4 cellular contexts compared by ENCODE assay signal in the genomic region with DNA sequence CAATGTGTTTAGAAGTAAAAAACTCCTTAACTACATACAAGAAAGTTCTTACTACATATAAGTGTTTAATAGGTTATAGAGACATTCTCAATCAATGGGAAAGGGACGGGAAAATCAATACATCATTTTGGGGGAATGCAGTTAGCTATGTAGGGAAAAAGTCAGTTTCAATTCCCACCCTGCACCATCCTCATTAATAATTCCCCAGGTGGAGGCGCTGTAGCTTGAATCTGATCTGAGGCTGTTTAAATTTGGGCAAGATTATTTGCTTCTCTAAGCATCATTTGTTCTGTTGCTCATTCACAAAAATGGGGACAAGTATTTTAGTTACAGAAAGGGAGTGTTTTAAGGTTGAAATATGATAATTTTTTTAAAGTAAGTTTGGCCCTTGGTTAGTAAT.
TF ChIP-seq lines count a peak whose summit lies in the region.

No MANE protein-coding gene starts in this region.

TF ChIP-seq in SK-N-SH, 30 proteins besides CTCF, POLR2A, EP300 and RAD21 (continued from another document and continues in another):
- TF ChIP-seq NRF1 (IDR thresholded peaks at IDR 0.05; ENCODE audit: low read depth, low read length) (no peak), GATA2 (CRISPR knock-in tag; IDR thresholded peaks at IDR 0.05) (no peak), FOXM1 (IDR thresholded peaks at IDR 0.05; ENCODE audit: low read depth) (no peak), SMC3 (IDR thresholded peaks at IDR 0.05; ENCODE audit: low read depth, low read length) (no peak), TEAD4 (IDR thresholded peaks at IDR 0.05; ENCODE audit: borderline replicate concordance, insufficient read depth) (no peak), MXI1 (IDR thresholded peaks at IDR 0.05; ENCODE audit: low read depth, low read length) (no peak), GABPA (IDR thresholded peaks at IDR 0.05; ENCODE audit: low read depth) (no peak), POLR2AphosphoS5 (IDR thresholded peaks at IDR 0.05; ENCODE audit: low read depth, low read length) (no peak)
- TF ChIP-seq, protein P1, sequence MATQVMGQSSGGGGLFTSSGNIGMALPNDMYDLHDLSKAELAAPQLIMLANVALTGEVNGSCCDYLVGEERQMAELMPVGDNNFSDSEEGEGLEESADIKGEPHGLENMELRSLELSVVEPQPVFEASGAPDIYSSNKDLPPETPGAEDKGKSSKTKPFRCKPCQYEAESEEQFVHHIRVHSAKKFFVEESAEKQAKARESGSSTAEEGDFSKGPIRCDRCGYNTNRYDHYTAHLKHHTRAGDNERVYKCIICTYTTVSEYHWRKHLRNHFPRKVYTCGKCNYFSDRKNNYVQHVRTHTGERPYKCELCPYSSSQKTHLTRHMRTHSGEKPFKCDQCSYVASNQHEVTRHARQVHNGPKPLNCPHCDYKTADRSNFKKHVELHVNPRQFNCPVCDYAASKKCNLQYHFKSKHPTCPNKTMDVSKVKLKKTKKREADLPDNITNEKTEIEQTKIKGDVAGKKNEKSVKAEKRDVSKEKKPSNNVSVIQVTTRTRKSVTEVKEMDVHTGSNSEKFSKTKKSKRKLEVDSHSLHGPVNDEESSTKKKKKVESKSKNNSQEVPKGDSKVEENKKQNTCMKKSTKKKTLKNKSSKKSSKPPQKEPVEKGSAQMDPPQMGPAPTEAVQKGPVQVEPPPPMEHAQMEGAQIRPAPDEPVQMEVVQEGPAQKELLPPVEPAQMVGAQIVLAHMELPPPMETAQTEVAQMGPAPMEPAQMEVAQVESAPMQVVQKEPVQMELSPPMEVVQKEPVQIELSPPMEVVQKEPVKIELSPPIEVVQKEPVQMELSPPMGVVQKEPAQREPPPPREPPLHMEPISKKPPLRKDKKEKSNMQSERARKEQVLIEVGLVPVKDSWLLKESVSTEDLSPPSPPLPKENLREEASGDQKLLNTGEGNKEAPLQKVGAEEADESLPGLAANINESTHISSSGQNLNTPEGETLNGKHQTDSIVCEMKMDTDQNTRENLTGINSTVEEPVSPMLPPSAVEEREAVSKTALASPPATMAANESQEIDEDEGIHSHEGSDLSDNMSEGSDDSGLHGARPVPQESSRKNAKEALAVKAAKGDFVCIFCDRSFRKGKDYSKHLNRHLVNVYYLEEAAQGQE (IDR thresholded peaks at IDR 0.05; ENCODE audit: low read depth, low read length): no peak
- TF ChIP-seq, protein P2, sequence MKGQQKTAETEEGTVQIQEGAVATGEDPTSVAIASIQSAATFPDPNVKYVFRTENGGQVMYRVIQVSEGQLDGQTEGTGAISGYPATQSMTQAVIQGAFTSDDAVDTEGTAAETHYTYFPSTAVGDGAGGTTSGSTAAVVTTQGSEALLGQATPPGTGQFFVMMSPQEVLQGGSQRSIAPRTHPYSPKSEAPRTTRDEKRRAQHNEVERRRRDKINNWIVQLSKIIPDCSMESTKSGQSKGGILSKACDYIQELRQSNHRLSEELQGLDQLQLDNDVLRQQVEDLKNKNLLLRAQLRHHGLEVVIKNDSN (IDR thresholded peaks at IDR 0.05; ENCODE audit: borderline replicate concordance, low read depth): no peak

TF ChIP-seq in SK-N-SH treated with all-trans-retinoic acid at 6 μM for 48 hours, 23 proteins besides CTCF, POLR2A, EP300 and RAD21:
- TF ChIP-seq, protein P3, sequence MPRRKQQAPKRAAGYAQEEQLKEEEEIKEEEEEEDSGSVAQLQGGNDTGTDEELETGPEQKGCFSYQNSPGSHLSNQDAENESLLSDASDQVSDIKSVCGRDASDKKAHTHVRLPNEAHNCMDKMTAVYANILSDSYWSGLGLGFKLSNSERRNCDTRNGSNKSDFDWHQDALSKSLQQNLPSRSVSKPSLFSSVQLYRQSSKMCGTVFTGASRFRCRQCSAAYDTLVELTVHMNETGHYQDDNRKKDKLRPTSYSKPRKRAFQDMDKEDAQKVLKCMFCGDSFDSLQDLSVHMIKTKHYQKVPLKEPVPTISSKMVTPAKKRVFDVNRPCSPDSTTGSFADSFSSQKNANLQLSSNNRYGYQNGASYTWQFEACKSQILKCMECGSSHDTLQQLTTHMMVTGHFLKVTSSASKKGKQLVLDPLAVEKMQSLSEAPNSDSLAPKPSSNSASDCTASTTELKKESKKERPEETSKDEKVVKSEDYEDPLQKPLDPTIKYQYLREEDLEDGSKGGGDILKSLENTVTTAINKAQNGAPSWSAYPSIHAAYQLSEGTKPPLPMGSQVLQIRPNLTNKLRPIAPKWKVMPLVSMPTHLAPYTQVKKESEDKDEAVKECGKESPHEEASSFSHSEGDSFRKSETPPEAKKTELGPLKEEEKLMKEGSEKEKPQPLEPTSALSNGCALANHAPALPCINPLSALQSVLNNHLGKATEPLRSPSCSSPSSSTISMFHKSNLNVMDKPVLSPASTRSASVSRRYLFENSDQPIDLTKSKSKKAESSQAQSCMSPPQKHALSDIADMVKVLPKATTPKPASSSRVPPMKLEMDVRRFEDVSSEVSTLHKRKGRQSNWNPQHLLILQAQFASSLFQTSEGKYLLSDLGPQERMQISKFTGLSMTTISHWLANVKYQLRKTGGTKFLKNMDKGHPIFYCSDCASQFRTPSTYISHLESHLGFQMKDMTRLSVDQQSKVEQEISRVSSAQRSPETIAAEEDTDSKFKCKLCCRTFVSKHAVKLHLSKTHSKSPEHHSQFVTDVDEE (CRISPR knock-in tag; IDR thresholded peaks at IDR 0.05): no peak
- no peak for TF ChIP-seq ZNF70 (CRISPR knock-in tag; IDR thresholded peaks at IDR 0.05)
- TF ChIP-seq GLIS3 (CRISPR knock-in tag; IDR thresholded peaks at IDR 0.05): no peak
- no peak for TF ChIP-seq OSR1 (CRISPR knock-in tag; IDR thresholded peaks at IDR 0.05)
- TF ChIP-seq PPARA (CRISPR knock-in tag; IDR thresholded peaks at IDR 0.05; ENCODE audit: borderline replicate concordance): no peak
- no peak for TF ChIP-seq ZFP3 (CRISPR knock-in tag; IDR thresholded peaks at IDR 0.05)
- TF ChIP-seq, protein P4, sequence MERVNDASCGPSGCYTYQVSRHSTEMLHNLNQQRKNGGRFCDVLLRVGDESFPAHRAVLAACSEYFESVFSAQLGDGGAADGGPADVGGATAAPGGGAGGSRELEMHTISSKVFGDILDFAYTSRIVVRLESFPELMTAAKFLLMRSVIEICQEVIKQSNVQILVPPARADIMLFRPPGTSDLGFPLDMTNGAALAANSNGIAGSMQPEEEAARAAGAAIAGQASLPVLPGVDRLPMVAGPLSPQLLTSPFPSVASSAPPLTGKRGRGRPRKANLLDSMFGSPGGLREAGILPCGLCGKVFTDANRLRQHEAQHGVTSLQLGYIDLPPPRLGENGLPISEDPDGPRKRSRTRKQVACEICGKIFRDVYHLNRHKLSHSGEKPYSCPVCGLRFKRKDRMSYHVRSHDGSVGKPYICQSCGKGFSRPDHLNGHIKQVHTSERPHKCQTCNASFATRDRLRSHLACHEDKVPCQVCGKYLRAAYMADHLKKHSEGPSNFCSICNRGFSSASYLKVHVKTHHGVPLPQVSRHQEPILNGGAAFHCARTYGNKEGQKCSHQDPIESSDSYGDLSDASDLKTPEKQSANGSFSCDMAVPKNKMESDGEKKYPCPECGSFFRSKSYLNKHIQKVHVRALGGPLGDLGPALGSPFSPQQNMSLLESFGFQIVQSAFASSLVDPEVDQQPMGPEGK (CRISPR knock-in tag; IDR thresholded peaks at IDR 0.05; ENCODE audit: borderline replicate concordance): no peak

TF ChIP-seq in Ishikawa, 13 proteins besides CTCF, POLR2A, EP300 and RAD21 (continued from another document):
- TF ChIP-seq, protein P1 (IDR thresholded peaks at IDR 0.05; ENCODE audit: low read depth): no peak
- TF ChIP-seq CREB1 (IDR thresholded peaks at IDR 0.05; ENCODE audit: low read depth): no peak
- TF ChIP-seq TCF12 (IDR thresholded peaks at IDR 0.05; ENCODE audit: low read depth): no peak
- no peak for TF ChIP-seq CEBPB (IDR thresholded peaks at IDR 0.05)
- TF ChIP-seq NFIC (IDR thresholded peaks at IDR 0.05): no peak
- TF ChIP-seq YY1 (IDR thresholded peaks at IDR 0.05; ENCODE audit: low read depth): no peak
- TF ChIP-seq, protein P5, sequence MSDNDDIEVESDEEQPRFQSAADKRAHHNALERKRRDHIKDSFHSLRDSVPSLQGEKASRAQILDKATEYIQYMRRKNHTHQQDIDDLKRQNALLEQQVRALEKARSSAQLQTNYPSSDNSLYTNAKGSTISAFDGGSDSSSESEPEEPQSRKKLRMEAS (IDR thresholded peaks at IDR 0.05): no peak
- TF ChIP-seq ZBTB7A (IDR thresholded peaks at IDR 0.05; ENCODE audit: low read depth): no peak
- TF ChIP-seq EGR1 (IDR thresholded peaks at IDR 0.05): no peak
- no peak for TF ChIP-seq FOXM1 (IDR thresholded peaks at IDR 0.05; ENCODE audit: borderline replicate concordance, low read depth)
- TF ChIP-seq TAF1 (IDR thresholded peaks at IDR 0.05; ENCODE audit: low read depth): no peak
- TF ChIP-seq, protein P2 (IDR thresholded peaks at IDR 0.05): no peak

TF ChIP-seq in WTC11, 78 proteins besides CTCF, POLR2A, EP300 and RAD21 (continued from another document):
- TF ChIP-seq, protein P6, sequence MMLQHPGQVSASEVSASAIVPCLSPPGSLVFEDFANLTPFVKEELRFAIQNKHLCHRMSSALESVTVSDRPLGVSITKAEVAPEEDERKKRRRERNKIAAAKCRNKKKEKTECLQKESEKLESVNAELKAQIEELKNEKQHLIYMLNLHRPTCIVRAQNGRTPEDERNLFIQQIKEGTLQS (CRISPR knock-in tag; conservative IDR thresholded peaks at IDR 0.05): no peak
- TF ChIP-seq NFYB (CRISPR knock-in tag; conservative IDR thresholded peaks at IDR 0.05; ENCODE audit: low read depth): no peak
- TF ChIP-seq, protein P7, sequence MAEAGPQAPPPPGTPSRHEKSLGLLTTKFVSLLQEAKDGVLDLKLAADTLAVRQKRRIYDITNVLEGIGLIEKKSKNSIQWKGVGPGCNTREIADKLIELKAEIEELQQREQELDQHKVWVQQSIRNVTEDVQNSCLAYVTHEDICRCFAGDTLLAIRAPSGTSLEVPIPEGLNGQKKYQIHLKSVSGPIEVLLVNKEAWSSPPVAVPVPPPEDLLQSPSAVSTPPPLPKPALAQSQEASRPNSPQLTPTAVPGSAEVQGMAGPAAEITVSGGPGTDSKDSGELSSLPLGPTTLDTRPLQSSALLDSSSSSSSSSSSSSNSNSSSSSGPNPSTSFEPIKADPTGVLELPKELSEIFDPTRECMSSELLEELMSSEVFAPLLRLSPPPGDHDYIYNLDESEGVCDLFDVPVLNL (CRISPR knock-in tag; IDR thresholded peaks at IDR 0.05; ENCODE audit: borderline replicate concordance, low read depth): no peak
- TF ChIP-seq, protein P8, sequence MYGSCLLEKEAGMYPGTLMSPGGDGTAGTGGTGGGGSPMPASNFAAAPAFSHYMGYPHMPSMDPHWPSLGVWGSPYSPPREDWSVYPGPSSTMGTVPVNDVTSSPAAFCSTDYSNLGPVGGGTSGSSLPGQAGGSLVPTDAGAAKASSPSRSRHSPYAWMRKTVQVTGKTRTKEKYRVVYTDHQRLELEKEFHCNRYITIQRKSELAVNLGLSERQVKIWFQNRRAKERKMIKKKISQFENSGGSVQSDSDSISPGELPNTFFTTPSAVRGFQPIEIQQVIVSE (CRISPR knock-in tag; IDR thresholded peaks at IDR 0.05; ENCODE audit: borderline replicate concordance): no peak
- TF ChIP-seq FOXP1 (CRISPR knock-in tag; IDR thresholded peaks at IDR 0.05; ENCODE audit: borderline replicate concordance): no peak
- no peak for TF ChIP-seq NR3C1 (CRISPR knock-in tag; conservative IDR thresholded peaks at IDR 0.05; ENCODE audit: low read depth)
- TF ChIP-seq, protein P9, sequence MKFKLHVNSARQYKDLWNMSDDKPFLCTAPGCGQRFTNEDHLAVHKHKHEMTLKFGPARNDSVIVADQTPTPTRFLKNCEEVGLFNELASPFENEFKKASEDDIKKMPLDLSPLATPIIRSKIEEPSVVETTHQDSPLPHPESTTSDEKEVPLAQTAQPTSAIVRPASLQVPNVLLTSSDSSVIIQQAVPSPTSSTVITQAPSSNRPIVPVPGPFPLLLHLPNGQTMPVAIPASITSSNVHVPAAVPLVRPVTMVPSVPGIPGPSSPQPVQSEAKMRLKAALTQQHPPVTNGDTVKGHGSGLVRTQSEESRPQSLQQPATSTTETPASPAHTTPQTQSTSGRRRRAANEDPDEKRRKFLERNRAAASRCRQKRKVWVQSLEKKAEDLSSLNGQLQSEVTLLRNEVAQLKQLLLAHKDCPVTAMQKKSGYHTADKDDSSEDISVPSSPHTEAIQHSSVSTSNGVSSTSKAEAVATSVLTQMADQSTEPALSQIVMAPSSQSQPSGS (CRISPR knock-in tag; IDR thresholded peaks at IDR 0.05; ENCODE audit: borderline replicate concordance, low read depth): no peak
- TF ChIP-seq ZBTB21 (CRISPR knock-in tag; IDR thresholded peaks at IDR 0.05; ENCODE audit: borderline replicate concordance): no peak
- no peak for TF ChIP-seq NR2C2 (CRISPR knock-in tag; IDR thresholded peaks at IDR 0.05)
